In the genomic region with DNA sequence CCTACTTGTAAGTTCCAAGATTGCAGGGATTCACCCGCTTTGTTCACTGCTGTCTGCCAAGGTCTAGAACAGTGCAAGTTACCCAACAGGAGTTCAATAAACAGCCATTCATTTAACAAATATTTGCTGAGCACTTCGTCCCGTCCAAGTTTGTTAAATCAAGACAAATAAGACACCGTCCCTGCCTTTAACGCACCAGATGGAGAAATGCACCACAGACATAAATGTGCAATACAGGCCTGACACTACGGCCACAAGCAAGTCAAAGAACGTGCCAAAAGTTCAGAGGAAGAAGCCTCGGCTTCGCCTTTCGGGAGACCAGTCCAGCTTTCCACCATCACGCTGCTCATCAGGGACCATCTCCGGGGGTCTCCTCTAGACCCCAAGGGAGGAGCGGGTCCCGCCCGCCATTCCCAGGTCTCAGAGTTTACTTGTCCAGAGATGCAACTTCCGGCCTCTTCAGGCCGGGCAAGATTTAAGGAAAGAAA, we compare ENCODE assay signal across 8 cellular contexts. TPM values are rescaled to one million over a fixed set of nuclear protein-coding genes. Genes with fewer than 3 reads are reported as not detected.
A peak's percentile ranks its signal among the peaks of the same experiment; 100 is the strongest.
DNase-seq lines count a peak whose midpoint lies in the region; FAIRE-seq and TF ChIP-seq lines count a peak whose summit lies in the region.

No MANE protein-coding gene starts in this region.

- no peak for TF ChIP-seq POLR2A in H54 (IDR thresholded peaks at IDR 0.05; ENCODE audit: low read depth, low read length)

- TF ChIP-seq CTCF in GM12864 (IDR thresholded peaks at IDR 0.05; ENCODE audit: low read depth, low read length, missing control alignments) = no peak
- no peak for TF ChIP-seq CTCF in OCI-LY7 (conservative IDR thresholded peaks at IDR 0.05; ENCODE audit: low read length)

- DNase-seq in GM12864 (ENCODE audit: low read depth) = no peak
- peak; percentile 17 for DNase-seq in H54 (ENCODE audit: insufficient read length, low spot score)
- peak; percentile 45 for DNase-seq in OCI-LY7 (ENCODE audit: low spot score)
- DNase-seq in RCC 7860 (ENCODE audit: low spot score) = no peak
- no peak for DNase-seq in HK-2 (ENCODE audit: unreplicated experiment)
- DNase-seq in GM19239 (ENCODE audit: insufficient read length, low spot score) = no peak

- H3K36me3 ChIP-seq in OCI-LY7 (ENCODE audit: insufficient read depth, low read length) (peaks cover 38% of the 10 kb centered on the region), ectodermal cell (ENCODE audit: control insufficient read depth, insufficient read depth, low read length) (peaks cover 12% of the 10 kb centered on the region)

- peaks cover 47% of the 10 kb centered on the region for H3K79me2 ChIP-seq in OCI-LY7 (ENCODE audit: insufficient read depth, low read depth, low read length)

- H3K4me1 ChIP-seq in OCI-LY7 (ENCODE audit: insufficient read depth, low read length, poor library complexity, severe bottlenecking) (peaks cover 45% of the 10 kb centered on the region), ectodermal cell (ENCODE audit: control insufficient read depth, insufficient read depth, low read length) (peaks cover 10% of the 10 kb centered on the region), mononuclear cell (ENCODE audit: insufficient read depth, low read length) (peaks cover 50% of the 10 kb centered on the region)

- H3K27ac ChIP-seq in OCI-LY7 (ENCODE audit: low read depth, low read length, poor library complexity, severe bottlenecking) (peak overlapping the region; percentile 77), ectodermal cell (ENCODE audit: insufficient read depth, low read depth, low read length, poor library complexity, severe bottlenecking) (no peak overlapping the region)

- intact Hi-C loops in OCI-LY7 (cut with micrococcal nuclease; ENCODE audit: unreplicated experiment) = loop anchor here (1.0 to 10.0 kb wide), 4 partner anchors 55 to 1311 kb away; no protein-coding TSS in a partner anchor

- H3K4me3 ChIP-seq in GM12864 (ENCODE audit: low read depth, low read length) (peak overlapping the region; percentile 91), OCI-LY7 (ENCODE audit: low read depth, low read length, poor library complexity, severe bottlenecking) (peak overlapping the region; percentile 92), ectodermal cell (ENCODE audit: insufficient read depth, low read depth, low read length) (peak overlapping the region; percentile 94), mononuclear cell (ENCODE audit: low read length) (peak overlapping the region; percentile 87)

- peak overlapping the region; percentile 82 for H3K4me2 ChIP-seq in OCI-LY7 (ENCODE audit: low read length)

- FAIRE-seq in H54 (lab: Jason Lieb, UNC) (no peak), RCC 7860 (lab: Jason Lieb, UNC) (no peak), GM19239 (lab: Jason Lieb, UNC) (no peak)

- H3K27me3 ChIP-seq in ectodermal cell (ENCODE audit: control insufficient read depth, insufficient read depth, low read length, poor library complexity, severe bottlenecking) (no peaks in the 10 kb centered on the region), mononuclear cell (ENCODE audit: insufficient read depth, low read length) (no peaks in the 10 kb centered on the region)

- H2AFZ ChIP-seq in OCI-LY7 (ENCODE audit: low read length) = peak overlapping the region; percentile 43; the same call in 1 of the 2 replicates

- CTCF ChIA-PET in OCI-LY7 (lab: Charles Lee; ENCODE audit: unreplicated experiment) = interaction anchor here (0.9 to 1.3 kb wide), 2 partner anchors 15 to 54 kb away, joined by 4 to 5 read pairs; no protein-coding TSS in a partner anchor

- peaks cover 16% of the 10 kb centered on the region; the same call in 1 of the 2 replicates for H4K20me1 ChIP-seq in OCI-LY7 (ENCODE audit: insufficient read depth, low read length)

- POLR2A ChIA-PET in OCI-LY7 (lab: Charles Lee) = interaction anchor here (0.8 to 6.5 kb wide), 7 partner anchors 11 to 54 kb away, joined by 3 to 124 read pairs (median 4); no protein-coding TSS in a partner anchor

- H3K9me3 ChIP-seq in OCI-LY7 (ENCODE audit: low read length) (no peaks in the 10 kb centered on the region), ectodermal cell (ENCODE audit: control insufficient read depth, low read length) (no peaks in the 10 kb centered on the region), mononuclear cell (ENCODE audit: low read depth, low read length) (no peaks in the 10 kb centered on the region)

- 4 to 5% methylated on average over 17 of the region's 17 CpGs for WGBS in ectodermal cell, 2 experiments

- TSS peak; percentile 89 for BruUV-seq in OCI-LY7 (replicated peaks; lab: Mats Ljungman, UMichigan)

- no peaks in the 10 kb centered on the region for H3K9me2 ChIP-seq in OCI-LY7 (ENCODE audit: insufficient read depth, low read length)

RNA-seq across cellular contexts. Expression of gene C2orf76, which starts 0.4 kb away (rescaled TPM):
- total RNA-seq in OCI-LY7 (2014; rRNA removed; shearing (Covaris generic)) = 14.2 and 15.4 TPM in 2 replicates
- total RNA-seq in OCI-LY7 (2022) (17.7 and 22.5 TPM in 2 replicates), mononuclear cell (4.8 TPM)
- 11.1 TPM for polyA plus RNA-seq in ectodermal cell (2013, experiment 1 of 4)
- polyA plus RNA-seq in ectodermal cell (2013, experiment 2 of 4) = 12.6 TPM
- 14.3 TPM for polyA plus RNA-seq in ectodermal cell (2013, experiment 3 of 4)
- polyA plus RNA-seq in ectodermal cell (2013, experiment 4 of 4) = 15.8 TPM

RNA-seq across cellular contexts. Expression of gene DBI, which starts 0.6 kb away (rescaled TPM):
- 293 and 348 TPM in 2 replicates for total RNA-seq in OCI-LY7 (2014; rRNA removed; shearing (Covaris generic))
- total RNA-seq in OCI-LY7 (2022) (309 and 338 TPM in 2 replicates), mononuclear cell (46.8 TPM)
- 234 TPM for polyA plus RNA-seq in ectodermal cell (2013, experiment 1 of 4)
- 208 TPM for polyA plus RNA-seq in ectodermal cell (2013, experiment 2 of 4)
- 223 TPM for polyA plus RNA-seq in ectodermal cell (2013, experiment 3 of 4)
- polyA plus RNA-seq in ectodermal cell (2013, experiment 4 of 4) = 224 TPM

Comparison
In these comparisons a context has a peak if more than half of its experiments do, and no peak if none do; other contexts are left out.
1. DNase-seq: peak in H54 (single experiment) and OCI-LY7 (single experiment); none in GM12864 (single experiment), RCC 7860 (single experiment), HK-2 (single experiment) and GM19239 (single experiment).
2. Peak in every context shown above with its lines, with median percentiles within 50 percentile points of each other: H3K4me3 ChIP-seq.